In genomic region chr4:24235609-24236008, GRCh38 we compare ENCODE assay signal across 22 cellular contexts.
A peak's percentile ranks its signal among the peaks of the same experiment; 100 is the strongest.
DNase-seq lines count a peak whose midpoint lies in the region; ATAC-seq, FAIRE-seq and TF ChIP-seq lines count a peak whose summit lies in the region.
"Had no signal": no experiment of that assay in that cellular context is flagged by ENCODE, and none has a peak within 500 bp of the region (broad histone marks: within the 10 kb centered on the region; RNA-seq: fewer than 3 reads in every experiment).

No MANE protein-coding gene starts in this region.

- H3K27ac ChIP-seq in liver (ENCODE audit: low read depth in 1 of 2, low read length in 2 of 2) = no peak overlapping the region
- H3K27ac ChIP-seq in HepG2 (ENCODE audit: extremely low read length, insufficient read depth, low read length) = no peak overlapping the region
- H3K27ac ChIP-seq in K562 (ENCODE audit: extremely low read depth, low read depth, low read length) = no peak overlapping the region
- H3K27ac ChIP-seq: BLaER1 had no signal

- intact Hi-C loops in HepG2 (cut with micrococcal nuclease; ENCODE audit: unreplicated experiment) = no loop called here
- intact Hi-C loops in K562 (cut with micrococcal nuclease) = no loop called here
- intact Hi-C loops in left colon (cut with DNase I, micrococcal nuclease) = no loop called here

- H3K36me3 ChIP-seq in liver (ENCODE audit: control insufficient read depth in 4 of 4, insufficient read depth in 3 of 4, low read depth in 1 of 4, low read length in 3 of 4) = no peaks in the 10 kb centered on the region
- H3K36me3 ChIP-seq in HepG2 (replicated peaks in 1 of 2; ENCODE audit: control insufficient read depth in 1 of 2, insufficient read depth in 2 of 2, low read length in 2 of 2) = no peaks in the 10 kb centered on the region
- no peaks in the 10 kb centered on the region for H3K36me3 ChIP-seq in K562 (ENCODE audit: control insufficient read depth, insufficient read depth, low read length)
- H3K36me3 ChIP-seq: BLaER1, MG63 had no signal

- ATAC-seq in HepG2 (no peak), K562 (no peak), left colon (peak; percentile 97), HG03039 (IDR thresholded peaks at IDR 0.05; ENCODE audit: unreplicated experiment) (no peak)
- ATAC-seq in activated T-helper 17 cell treated with anti-CD3 and anti-CD28 coated beads, Interleukin-2, amount 50 U/mL, for 72 hours (replicated peaks) = no peak

- H3K9ac ChIP-seq in liver (ENCODE audit: low read depth in 1 of 2, low read length in 2 of 2) (no peak overlapping the region), HepG2 (ENCODE audit: insufficient read depth, low read depth, low read length) (no peak overlapping the region), K562 (ENCODE audit: insufficient read depth in 1 of 2, low read depth in 2 of 2, low read length in 2 of 2) (no peak overlapping the region)
- H3K9ac ChIP-seq: BLaER1 had no signal

- TF ChIP-seq RAD21 in liver (IDR thresholded peaks at IDR 0.05) (no peak), HepG2 (CRISPR knock-in tag; IDR thresholded peaks at IDR 0.05) (no peak), K562 (CRISPR knock-in tag; conservative IDR thresholded peaks at IDR 0.05 in 1 of 2, IDR thresholded peaks at IDR 0.05 in 1 of 2) (no peak)

- H2AFZ ChIP-seq in HepG2 (ENCODE audit: low read length) = no peak overlapping the region
- H2AFZ ChIP-seq in K562 (ENCODE audit: low read depth, low read length) = no peak overlapping the region

- TF ChIP-seq CTCF in liver (IDR thresholded peaks at IDR 0.05; ENCODE audit: low read depth, low read length, missing input control) (no peak), HepG2 (CRISPR knock-in tag; IDR thresholded peaks at IDR 0.05) (no peak), K562 (IDR thresholded peaks at IDR 0.05 in 2 of 3, conservative IDR thresholded peaks at IDR 0.05 in 1 of 3; ENCODE audit: insufficient read depth in 2 of 3, low read depth in 1 of 3, low read length in 3 of 3) (no peak), type B pancreatic cell (conservative IDR thresholded peaks at IDR 0.05) (no peak)

- H3K4me2 ChIP-seq in HepG2 (ENCODE audit: low read depth, low read length) = no peak overlapping the region
- no peak overlapping the region for H3K4me2 ChIP-seq in K562 (ENCODE audit: insufficient read depth, low read length)
- H3K4me2 ChIP-seq: BLaER1 had no signal

- BruUV-seq in HepG2 (replicated peaks; lab: Mats Ljungman, UMichigan) = no TSS peak
- BruUV-seq in K562 (replicated peaks; lab: Mats Ljungman, UMichigan) = no TSS peak

- no peak for TF ChIP-seq POLR2A in HepG2 (IDR thresholded peaks at IDR 0.05; ENCODE audit: insufficient read depth in 1 of 2, low read depth in 2 of 2, low read length in 2 of 2)
- TF ChIP-seq POLR2A in K562 (conservative IDR thresholded peaks at IDR 0.05) = no peak

- CTCF ChIA-PET in HepG2 (lab: Yijun Ruan, JAX; ENCODE audit: low intra/inter-chr PET ratio, low total read pairs) (no interaction called here), K562 (lab: Yijun Ruan, JAX; ENCODE audit: low intra/inter-chr PET ratio) (no interaction called here)

- no peaks in the 10 kb centered on the region for H3K9me3 Mint-ChIP-seq in type B pancreatic cell
- H3K9me3 Mint-ChIP-seq in activated T-helper 17 cell treated with anti-CD3 and anti-CD28 coated beads, Interleukin-2, amount 50 U/mL, for 72 hours = no peaks in the 10 kb centered on the region

- H3K79me2 ChIP-seq in HepG2 (ENCODE audit: insufficient read depth, low read length) = no peaks in the 10 kb centered on the region
- H3K79me2 ChIP-seq in K562 (ENCODE audit: control insufficient read depth, insufficient read depth, low read length) = no peaks in the 10 kb centered on the region

- H3K27me3 ChIP-seq in liver (ENCODE audit: control insufficient read depth in 4 of 4, insufficient read depth in 4 of 4, low read length in 3 of 4) (no peaks in the 10 kb centered on the region), HepG2 (ENCODE audit: control insufficient read depth in 1 of 2, insufficient read depth in 2 of 2, low read length in 2 of 2) (no peaks in the 10 kb centered on the region; a peak in 1 of 5 replicates), K562 (ENCODE audit: control insufficient read depth in 2 of 2, insufficient read depth in 2 of 2, low read length in 2 of 2) (no peaks in the 10 kb centered on the region)
- H3K27me3 ChIP-seq: BLaER1, MG63 had no signal

- H3K4me3 Mint-ChIP-seq in type B pancreatic cell = no peak overlapping the region
- H3K4me3 Mint-ChIP-seq in activated T-helper 17 cell treated with anti-CD3 and anti-CD28 coated beads, Interleukin-2, amount 50 U/mL, for 72 hours = no peak overlapping the region
- H3K4me3 Mint-ChIP-seq: CD4-positive, alpha-beta memory T cell; HFFc6 had no signal

- no peak for DNase-seq in HepG2 (ENCODE audit: low spot score)
- no peak for DNase-seq in K562 (ENCODE audit: extremely low read depth in 1 of 4, low spot score in 3 of 4)
- no peak for DNase-seq in left colon
- no peak for DNase-seq in type B pancreatic cell (ENCODE audit: extremely low spot score, unreplicated experiment)
- no peak for DNase-seq in NCI-H1436 treated with DMSO at 0.1 percent for 48 hours (lab: John Stamatoyannopoulos, UW)
- DNase-seq: CD4-positive, alpha-beta memory T cell; DMS79 treated with DMSO at 0.1 percent for 48 hours; H7; HFFc6; MG63; NCI-H1092; NCI-H146; NCI-H2029 treated with DMSO at 0.1 percent for 48 hours; NCI-H2171 treated with DMSO at 0.1 percent for 48 hours; NCI-H446; NCI-H69; Right ventricle myocardium superior had no signal

- H3K9me1 ChIP-seq in K562 (ENCODE audit: control insufficient read depth, insufficient read depth, low read length) = no peaks in the 10 kb centered on the region

- POLR2A ChIA-PET in HepG2 (lab: Yijun Ruan, JAX) (no interaction called here), K562 (lab: Yijun Ruan, JAX) (interaction anchor here (0.9 to 1.2 kb wide), 2 partner anchors 8 to 9 kb away, joined by 3 to 4 read pairs; no protein-coding TSS in a partner anchor)

- no peak for FAIRE-seq in HepG2 (lab: Jason Lieb, UNC)
- FAIRE-seq in K562 (lab: Jason Lieb, UNC) = no peak
- FAIRE-seq: D721Med had no signal

- H4K20me1 ChIP-seq in HepG2 (ENCODE audit: insufficient read depth, low read length) = no peaks in the 10 kb centered on the region
- H4K20me1 ChIP-seq in K562 (replicated peaks; ENCODE audit: control insufficient read depth, insufficient read depth, low read length) = no peaks in the 10 kb centered on the region
- H4K20me1 ChIP-seq: BLaER1 had no signal

- in situ Hi-C loops in HepG2 (cut with HindIII; ENCODE audit: extremely low pct_ligation_motif_present, low pct_unique_long_range_greater_than_20kb) (no loop called here), K562 (cut with MboI) (no loop called here)

- no peaks in the 10 kb centered on the region for H3K36me3 Mint-ChIP-seq in type B pancreatic cell
- no peaks in the 10 kb centered on the region for H3K36me3 Mint-ChIP-seq in activated T-helper 17 cell treated with anti-CD3 and anti-CD28 coated beads, Interleukin-2, amount 50 U/mL, for 72 hours (ENCODE audit: low read depth)
- H3K36me3 Mint-ChIP-seq: CD4-positive, alpha-beta memory T cell had no signal

- TF ChIP-seq EP300 in HepG2 (IDR thresholded peaks at IDR 0.05; ENCODE audit: low read depth in 2 of 2, low read length in 2 of 2) (no peak), HepG2 (CRISPR knock-in tag; IDR thresholded peaks at IDR 0.05; ENCODE audit: borderline replicate concordance) (no peak), K562 (IDR thresholded peaks at IDR 0.05; ENCODE audit: low read length) (no peak)

- H3K4me1 Mint-ChIP-seq in type B pancreatic cell (ENCODE audit: unreplicated experiment) = no peaks in the 10 kb centered on the region
- no peaks in the 10 kb centered on the region for H3K4me1 Mint-ChIP-seq in activated T-helper 17 cell treated with anti-CD3 and anti-CD28 coated beads, Interleukin-2, amount 50 U/mL, for 72 hours
- H3K4me1 Mint-ChIP-seq: CD4-positive, alpha-beta memory T cell had no signal

- H3K4me1 ChIP-seq in liver (ENCODE audit: control insufficient read depth in 4 of 4, insufficient read depth in 4 of 4, low read length in 3 of 4) (peaks cover 3 to 15% (median 5%) of the 10 kb centered on the region in 4 donors), HepG2 (ENCODE audit: insufficient read depth, low read length) (no peaks in the 10 kb centered on the region), K562 (replicated peaks in 1 of 2; ENCODE audit: control insufficient read depth in 2 of 2, insufficient read depth in 2 of 2, low read length in 2 of 2) (no peaks in the 10 kb centered on the region)
- H3K4me1 ChIP-seq: BLaER1 had no signal

- H3K27me3 Mint-ChIP-seq in type B pancreatic cell = peaks cover 6% of the 10 kb centered on the region
- H3K27me3 Mint-ChIP-seq in activated T-helper 17 cell treated with anti-CD3 and anti-CD28 coated beads, Interleukin-2, amount 50 U/mL, for 72 hours = peaks cover 4% of the 10 kb centered on the region

- no peak overlapping the region for H3K4me3 ChIP-seq in liver (ENCODE audit: low read depth in 1 of 3, low read length in 3 of 3)
- H3K4me3 ChIP-seq in HepG2 (replicated peaks in 1 of 3; ENCODE audit: insufficient read depth in 1 of 3, low read depth in 2 of 3, low read length in 3 of 3) = no peak overlapping the region
- H3K4me3 ChIP-seq in K562 = no peak overlapping the region
- H3K4me3 ChIP-seq: BLaER1, MG63 had no signal

- H3K9me3 ChIP-seq in liver (ENCODE audit: control insufficient read depth in 4 of 4, low read length in 3 of 4) = no peaks in the 10 kb centered on the region
- H3K9me3 ChIP-seq in HepG2 (ENCODE audit: low read length) = no peaks in the 10 kb centered on the region
- no peaks in the 10 kb centered on the region for H3K9me3 ChIP-seq in K562 (replicated peaks; ENCODE audit: control insufficient read depth, insufficient read depth, low read depth, low read length)
- H3K9me3 ChIP-seq: BLaER1, MG63 had no signal

- H3K27ac Mint-ChIP-seq in type B pancreatic cell = peak overlapping the region; percentile 87
- no peak overlapping the region for H3K27ac Mint-ChIP-seq in activated T-helper 17 cell treated with anti-CD3 and anti-CD28 coated beads, Interleukin-2, amount 50 U/mL, for 72 hours
- H3K27ac Mint-ChIP-seq: CD4-positive, alpha-beta memory T cell; HFFc6 had no signal

TF ChIP-seq in liver, 16 proteins besides CTCF, POLR2A, EP300 and RAD21 (continues in another document):
- no peak for TF ChIP-seq MAX (IDR thresholded peaks at IDR 0.05)
- peak; percentile 10 for TF ChIP-seq YY1 (IDR thresholded peaks at IDR 0.05)

TF ChIP-seq in HepG2, 621 proteins besides CTCF, POLR2A, EP300 and RAD21 (continues in another document):
- no peak for TF ChIP-seq FOSL2 (CRISPR knock-in tag; IDR thresholded peaks at IDR 0.05)
- TF ChIP-seq CENPT (CRISPR knock-in tag; IDR thresholded peaks at IDR 0.05; ENCODE audit: low read depth) = no peak
- no peak for TF ChIP-seq ZBTB20 (CRISPR knock-in tag; IDR thresholded peaks at IDR 0.05; ENCODE audit: borderline replicate concordance, low read depth)
- no peak for TF ChIP-seq ZNF775 (CRISPR knock-in tag; IDR thresholded peaks at IDR 0.05; ENCODE audit: borderline replicate concordance)

TF ChIP-seq in K562, 482 proteins besides CTCF, POLR2A, EP300 and RAD21 (continues in another document):
- 0 out of 2 replicates have a peak, but pooled peaks have one; percentile 8 for TF ChIP-seq MAFG (tag; conservative IDR thresholded peaks at IDR 0.05)
- no peak for TF ChIP-seq MCM3 (IDR thresholded peaks at IDR 0.05)
